ENCODE assay signal across 9 cellular contexts in genomic region chr9:130034570-130034969, GRCh38. TPM values are rescaled to one million over a fixed set of nuclear protein-coding genes. Genes with fewer than 3 reads are reported as not detected.
A peak's percentile ranks its signal among the peaks of the same experiment; 100 is the strongest.
DNase-seq lines count a peak whose midpoint lies in the region; ATAC-seq and TF ChIP-seq lines count a peak whose summit lies in the region.
"Had no signal": no experiment of that assay in that cellular context is flagged by ENCODE, and none has a peak within 500 bp of the region (broad histone marks: within the 10 kb centered on the region; RNA-seq: fewer than 3 reads in every experiment).

No MANE protein-coding gene starts in this region.

- no peak overlapping the region for H3K27ac ChIP-seq in CD4-positive, alpha-beta T cell (ENCODE audit: low read depth, low read length)
- peak overlapping the region; percentile 21 for H3K27ac ChIP-seq in muscle layer of duodenum (ENCODE audit: low read length)

- peak overlapping the region; percentile 99 for H3K27ac Mint-ChIP-seq in CD4-positive, alpha-beta T cell

- intact Hi-C loops in CD4-positive, alpha-beta T cell (cut with DNase I, micrococcal nuclease), result loop anchor here in 1 of 2 experiments (5.0 kb wide), 1 partner anchor 37 kb away; no protein-coding TSS in a partner anchor

- H3K4me3 Mint-ChIP-seq in CD4-positive, alpha-beta T cell, result peak overlapping the region; percentile 65

- POLR2A ChIA-PET in CD4-positive, alpha-beta T cell (lab: Charles Lee), result interaction anchor here (0.5 to 1.3 kb wide), 4 partner anchors 19 to 71 kb away, joined by 4 to 6 read pairs (median 4); partner anchors contain the start of gene GPR107

- no peak overlapping the region for H3K4me3 ChIP-seq in astrocyte of the spinal cord (ENCODE audit: low read depth, low read length)
- no peak overlapping the region for H3K4me3 ChIP-seq in muscle layer of duodenum (ENCODE audit: low read depth in 1 of 2, low read length in 2 of 2)

- no peaks in the 10 kb centered on the region for H3K9me3 Mint-ChIP-seq in CD4-positive, alpha-beta T cell

- H3K4me1 Mint-ChIP-seq in CD4-positive, alpha-beta T cell (ENCODE audit: low read depth), result peaks cover 91% of the 10 kb centered on the region

- no peak for ATAC-seq in CD4-positive, alpha-beta T cell (ENCODE audit: poor library complexity)
- ATAC-seq in HG02938 (IDR thresholded peaks at IDR 0.05; ENCODE audit: unreplicated experiment) (no peak), GM18873 (IDR thresholded peaks at IDR 0.05; ENCODE audit: low FRiP score, unreplicated experiment) (no peak)

- in situ Hi-C loops in astrocyte of the spinal cord (cut with HindIII; ENCODE audit: low sequenced_read_pairs), result no loop called here

- no peaks in the 10 kb centered on the region for H3K27me3 ChIP-seq in CD4-positive, alpha-beta T cell (ENCODE audit: control insufficient read depth, insufficient read depth, low read length)
- no peaks in the 10 kb centered on the region for H3K27me3 ChIP-seq in muscle layer of duodenum (ENCODE audit: low read depth, low read length)

- no peaks in the 10 kb centered on the region for H3K9me3 ChIP-seq in CD4-positive, alpha-beta T cell (ENCODE audit: control insufficient read depth, low read length)
- H3K9me3 ChIP-seq in muscle layer of duodenum (ENCODE audit: control insufficient read depth in 1 of 2, low read length in 2 of 2), result no peaks in the 10 kb centered on the region

- DNase-seq in CD4-positive, alpha-beta T cell, result no peak
- peak; percentile 77 for DNase-seq in LHCN-M2 (ENCODE audit: low read depth)
- peak; percentile 72 for DNase-seq in astrocyte of the spinal cord (ENCODE audit: low read depth, low spot score)
- no peak for DNase-seq in D341Med (ENCODE audit: low spot score)
- no peak for DNase-seq in NCI-H446 (lab: John Stamatoyannopoulos, UW)
- DNase-seq: NCI-H1694 treated with DMSO at 0.1 percent for 48 hours had no signal

- CTCF ChIA-PET in CD4-positive, alpha-beta T cell (lab: Charles Lee), result interaction anchor here (1.5 kb wide), 1 partner anchor 34 kb away, joined by 5 read pairs; no protein-coding TSS in a partner anchor

- peaks cover 15 to 54% of the 10 kb centered on the region in 2 donors for H3K4me1 ChIP-seq in muscle layer of duodenum (ENCODE audit: control insufficient read depth in 1 of 2, insufficient read depth in 2 of 2, low read length in 2 of 2)

- H3K36me3 Mint-ChIP-seq in CD4-positive, alpha-beta T cell (ENCODE audit: low read depth), result peaks cover 50% of the 10 kb centered on the region

- no peaks in the 10 kb centered on the region for H3K27me3 Mint-ChIP-seq in CD4-positive, alpha-beta T cell

- no peak for TF ChIP-seq CTCF in CD4-positive, alpha-beta T cell (IDR thresholded peaks at IDR 0.05)
- no peak for TF ChIP-seq CTCF in astrocyte of the spinal cord (IDR thresholded peaks at IDR 0.05; ENCODE audit: low read depth, low read length)

- no peaks in the 10 kb centered on the region for H3K36me3 ChIP-seq in muscle layer of duodenum (ENCODE audit: control insufficient read depth in 1 of 2, insufficient read depth in 2 of 2, low read length in 2 of 2)

RNA-seq across cellular contexts. Expression of gene FNBP1, which starts 8.4 kb away (rescaled TPM):
- 100 to 1,000 TPM; 166 to 181 TPM for total RNA-seq in CD4-positive, alpha-beta T cell
- 11.5 and 16.8 TPM in 2 replicates for total RNA-seq in LHCN-M2 (2014; rRNA removed)
- 11.4 TPM for polyA plus RNA-seq in LHCN-M2 (2012)

RNA-seq across cellular contexts. Expression of gene GPR107, which starts 19.1 kb away (rescaled TPM):
- 10 to 100 TPM; 18.9 to 19.2 TPM for total RNA-seq in CD4-positive, alpha-beta T cell
- 17.7 and 20.3 TPM in 2 replicates for total RNA-seq in LHCN-M2 (2014; rRNA removed)
- polyA plus RNA-seq in LHCN-M2 (2012), result 21.3 TPM

Comparison
In these comparisons a context has a peak if more than half of its experiments do, and no peak if none do; other contexts are left out.
1. DNase-seq: peak in LHCN-M2 (single experiment) and astrocyte of the spinal cord (single experiment); none in CD4-positive, alpha-beta T cell (0 of 10), D341Med (single experiment) and NCI-H446 (0 of 2).